In genomic region chr10:115982076-115982475, GRCh38 we compare ENCODE assay signal across 25 cellular contexts.
"Had no signal": no experiment of that assay in that cellular context is flagged by ENCODE, and none has a peak within 500 bp of the region (broad histone marks: within the 10 kb centered on the region; RNA-seq: fewer than 3 reads in every experiment).

No MANE protein-coding gene starts in this region.

- ATAC-seq: stimulated activated effector memory CD8-positive, alpha-beta T cell treated with anti-CD3 and anti-CD28 coated beads, Interleukin-12 subunit alpha, Interleukin-12 subunit beta, amount 100 ng/mL, for 72 hours; stimulated activated memory B cell treated with anti-CD40 and anti-IgM and Interleukin-4, amounts not matched to agents 10 μg/mL and 1 μg/mL and 100 μg/mL, for 72 hours; stimulated activated naive B cell treated with anti-CD40 and anti-IgM and Interleukin-4, amounts not matched to agents 10 μg/mL and 1 μg/mL and 100 μg/mL, for 72 hours; stimulated activated naive CD8-positive, alpha-beta T cell treated with anti-CD3 and anti-CD28 coated beads, Interleukin-15, amount 100 ng/mL, for 72 hours; stimulated activated naive CD8-positive, alpha-beta T cell treated with anti-CD3 and anti-CD28 coated beads, Interleukin-15, Interleukin-2, amounts not matched to agents 100 U/mL and 50 U/mL, for 24 hours; upper lobe of right lung had no signal

- H3K4me3 ChIP-seq: stomach, suprapubic skin, testis, thoracic aorta, thyroid gland, tibial artery, transverse colon, upper lobe of left lung, upper lobe of right lung, uterus, vagina had no signal

- H3K27me3 ChIP-seq: stomach, suprapubic skin, testis, thyroid gland, tibial artery, tibial nerve, transverse colon, upper lobe of left lung, upper lobe of right lung, uterus, vagina had no signal

- H3K27ac ChIP-seq: stomach, suprapubic skin, testis, thoracic aorta, tibial artery, tibial nerve, transverse colon, upper lobe of left lung, upper lobe of right lung, uterus, vagina had no signal

- H3K36me3 ChIP-seq: stomach, suprapubic skin, thoracic aorta, thyroid gland, tibial artery, tibial nerve, transverse colon, upper lobe of left lung, upper lobe of right lung, uterus, vagina had no signal

- H3K4me1 ChIP-seq: suprapubic skin, testis, transverse colon, upper lobe of left lung, upper lobe of right lung, uterus, vagina had no signal

- DNase-seq: stimulated activated CD4-positive, alpha-beta T cell treated with anti-CD3 and anti-CD28 coated beads, Interleukin-2, amount 100 ng/mL, for 48 hours; stimulated activated CD4-positive, alpha-beta T cell treated with anti-CD3 and anti-CD28 coated beads, Interleukin-4, amount 100 ng/mL, for 1 hour; stimulated activated CD4-positive, alpha-beta T cell treated with anti-CD3 and anti-CD28 coated beads, Interleukin-4, amount 100 ng/mL, for 24 hours; stimulated activated CD4-positive, alpha-beta T cell treated with anti-CD3 and anti-CD28 coated beads, Interleukin-4, amount 100 ng/mL, for 4 hours; stimulated activated CD8-positive, alpha-beta memory T cell treated with anti-CD3 and anti-CD28 coated beads, Interleukin-4, amount 100 ng/mL, for 48 hours; stimulated activated naive B cell treated with anti-CD40 and anti-IgM and Interleukin-4, amounts not matched to agents 10 μg/mL and 1 μg/mL and 100 μg/mL, for 72 hours; stimulated activated naive CD4-positive, alpha-beta T cell; stimulated activated naive CD4-positive, alpha-beta T cell treated with Interleukin-2 at 50 U/mL for 16 hours; stimulated activated naive CD8-positive, alpha-beta T cell treated with anti-CD3 and anti-CD28 coated beads, Interleukin-15, amount 100 ng/mL, for 72 hours; stimulated activated naive CD8-positive, alpha-beta T cell treated with anti-CD3 and anti-CD28 coated beads, Interleukin-15, Interleukin-2, amounts not matched to agents 100 U/mL and 50 U/mL, for 24 hours; stomach; substantia nigra; testis; thyroid gland; tibial artery; transverse colon; upper lobe of left lung; upper lobe of right lung; uterus had no signal

- H3K9me3 ChIP-seq: stomach, suprapubic skin, testis, thoracic aorta, thyroid gland, transverse colon, upper lobe of right lung, uterus, vagina had no signal
